Comparison of ENCODE assay signal across 26 cellular contexts in genomic region chr2:181798022-181798421, GRCh38.
"Had no signal": no experiment of that assay in that cellular context is flagged by ENCODE, and none has a peak within 500 bp of the region (broad histone marks: within the 10 kb centered on the region; RNA-seq: fewer than 3 reads in every experiment).

No MANE protein-coding gene starts in this region.

- H3K4me3 Mint-ChIP-seq: activated CD4-positive, alpha-beta memory T cell treated with anti-CD3 and anti-CD28 coated beads, Interleukin-2, amount 10 ng/mL, durations not matched to agents 7 days and 5 days; activated CD4-positive, alpha-beta T cell treated with anti-CD3 and anti-CD28 coated beads for 36 hours; activated CD4-positive, alpha-beta T cell treated with anti-CD3 and anti-CD28 coated beads, Interleukin-2, amount 10 ng/mL, durations not matched to agents 24 days and 14 days; activated naive CD4-positive, alpha-beta T cell treated with anti-CD3 and anti-CD28 coated beads, Interleukin-2, amount 10 ng/mL, durations not matched to agents 7 days and 5 days; activated naive CD8-positive, alpha-beta T cell treated with anti-CD3 and anti-CD28 coated beads, Interleukin-2, amount 10 ng/mL, durations not matched to agents 7 days and 5 days; activated T-cell treated with anti-CD3 and anti-CD28 coated beads, Interleukin-2, amount 50 U/mL, for 24 hours; activated T-cell treated with anti-CD3 and anti-CD28 coated beads, Interleukin-2, amount 50 U/mL, for 72 hours; effector memory CD8-positive, alpha-beta T cell had no signal

- H3K27ac ChIP-seq: brain microvascular endothelial cell, esophagus muscularis mucosa, gastrocnemius medialis had no signal

- H3K9me3 Mint-ChIP-seq: activated CD4-positive, alpha-beta memory T cell treated with anti-CD3 and anti-CD28 coated beads, Interleukin-2, amount 10 ng/mL, durations not matched to agents 7 days and 5 days; activated naive CD4-positive, alpha-beta T cell treated with anti-CD3 and anti-CD28 coated beads, Interleukin-2, amount 10 ng/mL, durations not matched to agents 7 days and 5 days had no signal

- H3K9me3 ChIP-seq: esophagus muscularis mucosa, gastrocnemius medialis had no signal

- H3K27me3 Mint-ChIP-seq: activated CD4-positive, alpha-beta T cell treated with anti-CD3 and anti-CD28 coated beads for 36 hours; activated naive CD4-positive, alpha-beta T cell treated with anti-CD3 and anti-CD28 coated beads, Interleukin-2, amount 10 ng/mL, durations not matched to agents 7 days and 5 days had no signal

- H3K4me3 ChIP-seq: esophagus muscularis mucosa, gastrocnemius medialis had no signal

- H3K4me1 ChIP-seq: esophagus muscularis mucosa, gastrocnemius medialis had no signal

- ATAC-seq: activated CD4-positive, alpha-beta T cell treated with anti-CD3 and anti-CD28 coated beads for 36 hours; activated naive CD4-positive, alpha-beta T cell treated with anti-CD3 and anti-CD28 coated beads, Interleukin-2, amount 50 U/mL, for 72 hours; activated T-cell treated with anti-CD3 and anti-CD28 coated beads, Interleukin-2, amount 50 U/mL, for 72 hours; effector memory CD8-positive, alpha-beta T cell; gastrocnemius medialis had no signal

- DNase-seq: activated CD4-positive, alpha-beta memory T cell treated with anti-CD3 and anti-CD28 coated beads, Interleukin-2, amount 10 ng/mL, durations not matched to agents 7 days and 5 days; activated CD4-positive, alpha-beta T cell treated with anti-CD3 and anti-CD28 coated beads for 36 hours; activated CD4-positive, alpha-beta T cell treated with anti-CD3 and anti-CD28 coated beads, Interleukin-2, amount 10 ng/mL, durations not matched to agents 24 days and 14 days; activated CD4-positive, CD25-positive, alpha-beta regulatory T cell; activated CD4-positive, CD25-positive, alpha-beta regulatory T cell treated with anti-CD3 and anti-CD28 coated beads, Interleukin-2, amount 50 U/mL, for 72 hours; activated CD8-positive, alpha-beta memory T cell treated with anti-CD3 and anti-CD28 coated beads, Interleukin-2, amount 50 U/mL, for 48 hours; activated gamma-delta T cell; activated naive CD4-positive, alpha-beta T cell; activated naive CD4-positive, alpha-beta T cell treated with anti-CD3 and anti-CD28 coated beads, Interleukin-2, amount 10 ng/mL, durations not matched to agents 7 days and 5 days; activated naive CD8-positive, alpha-beta T cell treated with anti-CD3 and anti-CD28 coated beads, Interleukin-2, amount 10 ng/mL, durations not matched to agents 7 days and 5 days; activated T-cell treated with anti-CD3 and anti-CD28 coated beads for 4 hours; activated T-cell treated with anti-CD3 and anti-CD28 coated beads, Interleukin-2, amount 50 U/mL, for 24 hours; activated T-cell treated with anti-CD3 and anti-CD28 coated beads, Interleukin-2, amount 50 U/mL, for 72 hours; amniotic stem cell; anterior cingulate cortex; brain microvascular endothelial cell; caudate nucleus; cortex of kidney; dermis blood vessel endothelial cell; effector CD4-positive, alpha-beta T cell; effector memory CD8-positive, alpha-beta T cell; erythroblast; gastrocnemius medialis; T-helper 2 cell had no signal

- H3K36me3 ChIP-seq: brain microvascular endothelial cell, esophagus muscularis mucosa, gastrocnemius medialis had no signal

- H3K27ac Mint-ChIP-seq: activated CD4-positive, alpha-beta memory T cell treated with anti-CD3 and anti-CD28 coated beads, Interleukin-2, amount 10 ng/mL, durations not matched to agents 7 days and 5 days; activated CD4-positive, alpha-beta T cell treated with anti-CD3 and anti-CD28 coated beads for 36 hours; activated CD4-positive, alpha-beta T cell treated with anti-CD3 and anti-CD28 coated beads, Interleukin-2, amount 10 ng/mL, durations not matched to agents 24 days and 14 days; activated naive CD4-positive, alpha-beta T cell treated with anti-CD3 and anti-CD28 coated beads, Interleukin-2, amount 10 ng/mL, durations not matched to agents 7 days and 5 days; activated naive CD4-positive, alpha-beta T cell treated with anti-CD3 and anti-CD28 coated beads, Interleukin-2, amount 50 U/mL, for 72 hours; activated naive CD8-positive, alpha-beta T cell treated with anti-CD3 and anti-CD28 coated beads, Interleukin-2, amount 10 ng/mL, durations not matched to agents 7 days and 5 days; activated T-cell treated with anti-CD3 and anti-CD28 coated beads, Interleukin-2, amount 50 U/mL, for 24 hours; activated T-cell treated with anti-CD3 and anti-CD28 coated beads, Interleukin-2, amount 50 U/mL, for 72 hours; effector memory CD8-positive, alpha-beta T cell had no signal

- H3K4me1 Mint-ChIP-seq: activated naive CD4-positive, alpha-beta T cell treated with anti-CD3 and anti-CD28 coated beads, Interleukin-2, amount 10 ng/mL, durations not matched to agents 7 days and 5 days; activated naive CD8-positive, alpha-beta T cell treated with anti-CD3 and anti-CD28 coated beads, Interleukin-2, amount 10 ng/mL, durations not matched to agents 7 days and 5 days had no signal

- H3K27me3 ChIP-seq: brain microvascular endothelial cell, esophagus muscularis mucosa, gastrocnemius medialis had no signal

- H3K36me3 Mint-ChIP-seq: activated naive CD4-positive, alpha-beta T cell treated with anti-CD3 and anti-CD28 coated beads, Interleukin-2, amount 10 ng/mL, durations not matched to agents 7 days and 5 days; activated naive CD8-positive, alpha-beta T cell treated with anti-CD3 and anti-CD28 coated beads, Interleukin-2, amount 10 ng/mL, durations not matched to agents 7 days and 5 days had no signal
